24 cellular contexts compared by ENCODE assay signal in the genomic region with DNA sequence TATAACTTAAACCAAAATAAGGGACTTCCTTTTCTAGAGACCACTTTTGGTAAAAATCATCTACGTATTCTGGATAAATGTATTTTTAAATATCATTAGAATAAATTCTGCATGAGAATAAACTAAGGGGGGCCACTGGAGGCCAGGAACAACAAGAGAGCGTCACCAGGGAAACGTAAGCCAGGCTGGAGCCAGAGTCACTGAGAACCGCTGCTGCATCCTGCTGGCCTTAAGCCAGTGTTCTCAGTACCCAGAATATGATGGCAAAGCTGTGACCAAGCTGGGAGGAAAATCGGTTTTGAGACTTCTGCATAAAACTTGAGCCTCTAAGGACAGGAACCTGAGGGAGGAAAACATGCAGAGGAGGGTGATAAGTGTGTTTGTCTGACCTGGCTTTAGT.
DNase-seq lines count a peak whose midpoint lies in the region; ATAC-seq and TF ChIP-seq lines count a peak whose summit lies in the region.
"Had no signal": no experiment of that assay in that cellular context is flagged by ENCODE, and none has a peak within 500 bp of the region (broad histone marks: within the 10 kb centered on the region; RNA-seq: fewer than 3 reads in every experiment).

No MANE protein-coding gene starts in this region.

- no peaks in the 10 kb centered on the region for H3K36me3 ChIP-seq in neural progenitor cell
- no peaks in the 10 kb centered on the region for H3K36me3 ChIP-seq in tibial nerve
- H3K36me3 ChIP-seq: upper lobe of right lung had no signal

- no peak for TF ChIP-seq POLR2A in tibial nerve (IDR thresholded peaks at IDR 0.05)

- H3K4me3 ChIP-seq in neural progenitor cell (no peak overlapping the region), tibial nerve (no peak overlapping the region)
- H3K4me3 ChIP-seq: upper lobe of right lung had no signal

- CTCF ChIA-PET in activated CD8-positive, alpha-beta memory T cell treated with anti-CD3 and anti-CD28 coated beads, Interleukin-2, amount 10 ng/mL, durations not matched to agents 7 days and 5 days (lab: Charles Lee): no interaction called here

- H2AFZ ChIP-seq in neural progenitor cell (replicated peaks): peak overlapping the region; percentile 72

- H3K4me3 Mint-ChIP-seq in endothelial cell (ENCODE audit: unreplicated experiment) (no peak overlapping the region), neural progenitor cell (peak overlapping the region; percentile 58)
- no peak overlapping the region for H3K4me3 Mint-ChIP-seq in activated naive CD8-positive, alpha-beta T cell treated with anti-CD3 and anti-CD28 coated beads, Interleukin-2, amount 50 U/mL, for 24 hours
- no peak overlapping the region for H3K4me3 Mint-ChIP-seq in activated CD8-positive, alpha-beta memory T cell treated with anti-CD3 and anti-CD28 coated beads, Interleukin-2, amount 10 ng/mL, durations not matched to agents 7 days and 5 days
- H3K4me3 Mint-ChIP-seq: activated naive CD4-positive, alpha-beta T cell treated with anti-CD3 and anti-CD28 coated beads for 36 hours; activated T-cell treated with anti-CD3 and anti-CD28 coated beads, Interleukin-2, amount 50 U/mL, for 4 hours; CD14-positive monocyte; nephron had no signal

- no peak for TF ChIP-seq EP300 in tibial nerve (IDR thresholded peaks at IDR 0.05)

- no peaks in the 10 kb centered on the region for H3K9me3 ChIP-seq in neural progenitor cell (ENCODE audit: low read depth)
- H3K9me3 ChIP-seq in tibial nerve: no peaks in the 10 kb centered on the region
- H3K9me3 ChIP-seq: upper lobe of right lung had no signal

- H3K27me3 Mint-ChIP-seq in endothelial cell (ENCODE audit: unreplicated experiment) (peaks cover 1% of the 10 kb centered on the region), neural progenitor cell (ENCODE audit: insufficient read depth, low read depth) (no peaks in the 10 kb centered on the region)
- H3K27me3 Mint-ChIP-seq in activated naive CD8-positive, alpha-beta T cell treated with anti-CD3 and anti-CD28 coated beads, Interleukin-2, amount 50 U/mL, for 24 hours: peaks cover 11% of the 10 kb centered on the region
- peaks cover 4% of the 10 kb centered on the region for H3K27me3 Mint-ChIP-seq in activated CD8-positive, alpha-beta memory T cell treated with anti-CD3 and anti-CD28 coated beads, Interleukin-2, amount 10 ng/mL, durations not matched to agents 7 days and 5 days

- 27 to 35% methylated on average over 5 of the region's 5 CpGs for WGBS in tibial nerve, 2 donors

- no peaks in the 10 kb centered on the region for H4K20me1 ChIP-seq in neural progenitor cell (ENCODE audit: low read depth)

- H3K9ac ChIP-seq in neural progenitor cell: no peak overlapping the region

- TF ChIP-seq CTCF in endothelial cell (IDR thresholded peaks at IDR 0.05; ENCODE audit: unreplicated experiment) (no peak), neural progenitor cell (IDR thresholded peaks at IDR 0.05) (no peak), tibial nerve (IDR thresholded peaks at IDR 0.05) (no peak)

- H3K9me3 Mint-ChIP-seq in endothelial cell (ENCODE audit: unreplicated experiment): no peaks in the 10 kb centered on the region
- no peaks in the 10 kb centered on the region for H3K9me3 Mint-ChIP-seq in neural progenitor cell
- no peaks in the 10 kb centered on the region for H3K9me3 Mint-ChIP-seq in activated naive CD8-positive, alpha-beta T cell treated with anti-CD3 and anti-CD28 coated beads, Interleukin-2, amount 50 U/mL, for 24 hours
- no peaks in the 10 kb centered on the region for H3K9me3 Mint-ChIP-seq in activated CD8-positive, alpha-beta memory T cell treated with anti-CD3 and anti-CD28 coated beads, Interleukin-2, amount 10 ng/mL, durations not matched to agents 7 days and 5 days (ENCODE audit: low read depth)
- H3K9me3 Mint-ChIP-seq: activated naive CD4-positive, alpha-beta T cell treated with anti-CD3 and anti-CD28 coated beads for 36 hours; activated T-cell treated with anti-CD3 and anti-CD28 coated beads, Interleukin-2, amount 50 U/mL, for 4 hours; nephron had no signal

- H3K27ac Mint-ChIP-seq in endothelial cell (ENCODE audit: unreplicated experiment) (peak overlapping the region; percentile 57), neural progenitor cell (peak overlapping the region; percentile 89)
- H3K27ac Mint-ChIP-seq in activated naive CD8-positive, alpha-beta T cell treated with anti-CD3 and anti-CD28 coated beads, Interleukin-2, amount 50 U/mL, for 24 hours: no peak overlapping the region
- H3K27ac Mint-ChIP-seq in activated CD8-positive, alpha-beta memory T cell treated with anti-CD3 and anti-CD28 coated beads, Interleukin-2, amount 10 ng/mL, durations not matched to agents 7 days and 5 days: no peak overlapping the region
- H3K27ac Mint-ChIP-seq: activated naive CD4-positive, alpha-beta T cell treated with anti-CD3 and anti-CD28 coated beads for 36 hours; CD14-positive monocyte; nephron had no signal

- H3K27me3 ChIP-seq in neural progenitor cell: no peaks in the 10 kb centered on the region
- H3K27me3 ChIP-seq in tibial nerve: no peaks in the 10 kb centered on the region
- H3K27me3 ChIP-seq: upper lobe of right lung had no signal

- H3K4me1 ChIP-seq in neural progenitor cell: peaks cover 12% of the 10 kb centered on the region
- H3K4me1 ChIP-seq in tibial nerve: no peaks in the 10 kb centered on the region
- H3K4me1 ChIP-seq: upper lobe of right lung had no signal

- H3K4me2 ChIP-seq in neural progenitor cell: no peak overlapping the region

- no peak for ATAC-seq in activated naive CD8-positive, alpha-beta T cell treated with anti-CD3 and anti-CD28 coated beads, Interleukin-2, amount 50 U/mL, for 24 hours
- ATAC-seq in activated CD8-positive, alpha-beta memory T cell treated with anti-CD3 and anti-CD28 coated beads, Interleukin-2, amount 10 ng/mL, durations not matched to agents 7 days and 5 days: no peak
- ATAC-seq: activated T-cell treated with anti-CD3 and anti-CD28 coated beads, Interleukin-2, amount 50 U/mL, for 4 hours; left ventricle myocardium superior; Panc1; sciatic nerve; upper lobe of right lung had no signal

- DNase-seq in NCI-H2107 treated with DMSO at 0.1 percent for 48 hours (lab: John Stamatoyannopoulos, UW; ENCODE audit: unreplicated experiment) (peak; percentile 6), NCI-H2107 (lab: John Stamatoyannopoulos, UW) (no peak), NCI-H1105 (lab: John Stamatoyannopoulos, UW) (peak; percentile 28), endothelial cell (ENCODE audit: low spot score) (peak; percentile 3), neural progenitor cell (ENCODE audit: low spot score) (peak; percentile 25), tibial nerve (ENCODE audit: low spot score in 2 of 2) (no peak)
- no peak for DNase-seq in activated naive CD8-positive, alpha-beta T cell treated with anti-CD3 and anti-CD28 coated beads, Interleukin-2, amount 50 U/mL, for 24 hours
- DNase-seq in activated CD8-positive, alpha-beta memory T cell treated with anti-CD3 and anti-CD28 coated beads, Interleukin-2, amount 10 ng/mL, durations not matched to agents 7 days and 5 days: no peak
- DNase-seq: activated CD8-positive, alpha-beta memory T cell treated with anti-CD3 and anti-CD28 coated beads for 24 hours; activated naive CD4-positive, alpha-beta T cell treated with anti-CD3 and anti-CD28 coated beads for 36 hours; activated T-cell treated with anti-CD3 and anti-CD28 coated beads, Interleukin-2, amount 50 U/mL, for 4 hours; dermis blood vessel endothelial cell; HCEC 1CT; IMR-90; left ventricle myocardium superior; NCI-H187; stimulated activated CD4-positive, alpha-beta T cell treated with anti-CD3 and anti-CD28 coated beads, Interleukin-15, amount 100 ng/mL, for 24 hours; stimulated activated CD8-positive, alpha-beta memory T cell treated with anti-CD3 and anti-CD28 coated beads, Interleukin-4, amount 100 ng/mL, for 48 hours; T-helper 1 cell; upper lobe of right lung had no signal

- H3K4me1 Mint-ChIP-seq in endothelial cell (ENCODE audit: unreplicated experiment): peaks cover 5% of the 10 kb centered on the region
- peaks cover 34% of the 10 kb centered on the region for H3K4me1 Mint-ChIP-seq in neural progenitor cell
- no peaks in the 10 kb centered on the region for H3K4me1 Mint-ChIP-seq in activated naive CD8-positive, alpha-beta T cell treated with anti-CD3 and anti-CD28 coated beads, Interleukin-2, amount 50 U/mL, for 24 hours
- H3K4me1 Mint-ChIP-seq in activated CD8-positive, alpha-beta memory T cell treated with anti-CD3 and anti-CD28 coated beads, Interleukin-2, amount 10 ng/mL, durations not matched to agents 7 days and 5 days: no peaks in the 10 kb centered on the region
- H3K4me1 Mint-ChIP-seq: CD14-positive monocyte had no signal

- H3K27ac ChIP-seq in neural progenitor cell (no peak overlapping the region), tibial nerve (no peak overlapping the region)
- H3K27ac ChIP-seq: upper lobe of right lung had no signal

- H3K79me2 ChIP-seq in neural progenitor cell (ENCODE audit: low read depth): no peaks in the 10 kb centered on the region

- no peaks in the 10 kb centered on the region for H3F3A ChIP-seq in neural progenitor cell (ENCODE audit: low read depth)

- H3K36me3 Mint-ChIP-seq in endothelial cell (ENCODE audit: low read depth, unreplicated experiment) (no peaks in the 10 kb centered on the region), neural progenitor cell (no peaks in the 10 kb centered on the region)
- no peaks in the 10 kb centered on the region for H3K36me3 Mint-ChIP-seq in activated naive CD8-positive, alpha-beta T cell treated with anti-CD3 and anti-CD28 coated beads, Interleukin-2, amount 50 U/mL, for 24 hours (ENCODE audit: low read depth)
- no peaks in the 10 kb centered on the region for H3K36me3 Mint-ChIP-seq in activated CD8-positive, alpha-beta memory T cell treated with anti-CD3 and anti-CD28 coated beads, Interleukin-2, amount 10 ng/mL, durations not matched to agents 7 days and 5 days
- H3K36me3 Mint-ChIP-seq: CD14-positive monocyte had no signal

Comparison
In these comparisons a context has a peak if more than half of its experiments do, and no peak if none do; other contexts are left out.
1. DNase-seq: peak in NCI-H2107 treated with DMSO at 0.1 percent for 48 hours (single experiment), NCI-H1105 (single experiment), endothelial cell (single experiment) and neural progenitor cell (single experiment); none in NCI-H2107 (single experiment), activated naive CD8-positive, alpha-beta T cell treated with anti-CD3 and anti-CD28 coated beads, Interleukin-2, amount 50 U/mL, for 24 hours (single experiment), activated CD8-positive, alpha-beta memory T cell treated with anti-CD3 and anti-CD28 coated beads, Interleukin-2, amount 10 ng/mL, durations not matched to agents 7 days and 5 days (single experiment) and tibial nerve (0 of 2).
2. H3K27ac Mint-ChIP-seq: peak in endothelial cell (single experiment) and neural progenitor cell (single experiment); none in activated naive CD8-positive, alpha-beta T cell treated with anti-CD3 and anti-CD28 coated beads, Interleukin-2, amount 50 U/mL, for 24 hours (single experiment) and activated CD8-positive, alpha-beta memory T cell treated with anti-CD3 and anti-CD28 coated beads, Interleukin-2, amount 10 ng/mL, durations not matched to agents 7 days and 5 days (single experiment).